In the genomic region with DNA sequence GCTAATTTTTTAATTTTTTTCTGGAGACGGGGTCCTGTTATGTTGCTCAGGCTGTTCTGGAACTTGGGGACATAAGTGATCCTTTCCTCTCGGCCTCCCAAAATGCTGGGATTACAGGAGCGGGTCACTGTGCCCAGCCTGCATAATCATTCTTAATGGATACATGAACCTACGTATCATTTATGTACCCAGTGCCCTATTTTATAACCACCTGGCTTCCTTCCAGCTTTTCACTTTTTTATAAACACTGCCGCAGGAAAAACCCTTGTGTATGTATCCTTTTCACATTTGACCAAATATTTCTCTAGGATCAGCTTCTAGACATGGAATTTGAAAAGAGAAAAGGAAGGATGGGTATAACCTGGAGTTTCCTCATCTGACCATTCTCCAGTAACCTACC, we compare ENCODE assay signal across 15 cellular contexts.
DNase-seq lines count a peak whose midpoint lies in the region; ATAC-seq and TF ChIP-seq lines count a peak whose summit lies in the region.
"Had no signal": no experiment of that assay in that cellular context is flagged by ENCODE, and none has a peak within 500 bp of the region (broad histone marks: within the 10 kb centered on the region; RNA-seq: fewer than 3 reads in every experiment).

No MANE protein-coding gene starts in this region.

- intact Hi-C loops in left colon (cut with DNase I, micrococcal nuclease) = no loop called here
- intact Hi-C loops in tibial artery (cut with DNase I; ENCODE audit: low total_unique reads) = no loop called here

- H3K4me3 ChIP-seq in BLaER1 treated with 17β-estradiol and CSF1 and Interleukin-3, amounts not matched to agents 10 nM and 100 nM = no peak overlapping the region
- no peak overlapping the region for H3K4me3 ChIP-seq in tibial artery
- H3K4me3 ChIP-seq: A549 had no signal

- H3K9me3 ChIP-seq in BLaER1 treated with 17β-estradiol and CSF1 and Interleukin-3, amounts not matched to agents 10 nM and 100 nM (replicated peaks in 1 of 11) = peaks cover 0 to 6% (median 0%) of the 10 kb centered on the region in 11 experiments; a peak in 1 of 22 replicates
- H3K9me3 ChIP-seq in tibial artery = no peaks in the 10 kb centered on the region
- H3K9me3 ChIP-seq: A549, BE2C had no signal

- peaks cover 9 to 23% (median 14%) of the 10 kb centered on the region in 10 experiments; a peak in 19 of 20 replicates for H3K4me1 ChIP-seq in BLaER1 treated with 17β-estradiol and CSF1 and Interleukin-3, amounts not matched to agents 10 nM and 100 nM
- no peaks in the 10 kb centered on the region for H3K4me1 ChIP-seq in tibial artery
- H3K4me1 ChIP-seq: A549, BE2C had no signal

- H3K9ac ChIP-seq in BLaER1 treated with 17β-estradiol and CSF1 and Interleukin-3, amounts not matched to agents 10 nM and 100 nM = no peak overlapping the region

- no peak overlapping the region for H3K27ac ChIP-seq in BLaER1 treated with 17β-estradiol and CSF1 and Interleukin-3, amounts not matched to agents 10 nM and 100 nM
- H3K27ac ChIP-seq in tibial artery = no peak overlapping the region
- H3K27ac ChIP-seq: A549 had no signal

- H3K4me2 ChIP-seq in BLaER1 treated with 17β-estradiol and CSF1 and Interleukin-3, amounts not matched to agents 10 nM and 100 nM = peak overlapping the region in 10 of 11 experiments; percentile 31 to 73 (median 54); a peak in 11 of 22 replicates
- H3K4me2 ChIP-seq: A549 had no signal

- no peaks in the 10 kb centered on the region for H4K20me1 ChIP-seq in BLaER1 treated with 17β-estradiol and CSF1 and Interleukin-3, amounts not matched to agents 10 nM and 100 nM

- no peaks in the 10 kb centered on the region for H3K36me3 ChIP-seq in BLaER1 treated with 17β-estradiol and CSF1 and Interleukin-3, amounts not matched to agents 10 nM and 100 nM
- no peaks in the 10 kb centered on the region for H3K36me3 ChIP-seq in tibial artery
- H3K36me3 ChIP-seq: BE2C had no signal

- ATAC-seq in left colon = peak; percentile 63
- ATAC-seq in HG02642 (IDR thresholded peaks at IDR 0.05; ENCODE audit: poor library complexity, unreplicated experiment) = no peak
- ATAC-seq: A549; CD8-positive, alpha-beta T cell had no signal

- no peaks in the 10 kb centered on the region for H3K27me3 ChIP-seq in BLaER1 treated with 17β-estradiol and CSF1 and Interleukin-3, amounts not matched to agents 10 nM and 100 nM
- no peaks in the 10 kb centered on the region for H3K27me3 ChIP-seq in tibial artery

- DNase-seq in NCI-H1105 (lab: John Stamatoyannopoulos, UW) = peak; percentile 32
- peak; percentile 29 for DNase-seq in NCI-H748 treated with DMSO at 0.1 percent for 48 hours (lab: John Stamatoyannopoulos, UW)
- no peak for DNase-seq in left colon
- no peak for DNase-seq in SIG-M5 treated with dmso at 0.1 percent for 504 hours (lab: John Stamatoyannopoulos, UW; ENCODE audit: unreplicated experiment)
- no peak for DNase-seq in tibial artery
- DNase-seq: BE2C; CD8-positive, alpha-beta T cell; COR-L47; DMS53; GF-D8; HCEC 1CT; HFFc6 had no signal

- TF ChIP-seq CTCF in tibial artery (IDR thresholded peaks at IDR 0.05) = no peak

Comparison
In these comparisons a context has a peak if more than half of its experiments do, and no peak if none do; other contexts are left out.
1. DNase-seq: peak in NCI-H1105 (single experiment) and NCI-H748 treated with DMSO at 0.1 percent for 48 hours (single experiment); none in left colon (0 of 2), SIG-M5 treated with dmso at 0.1 percent for 504 hours (single experiment) and tibial artery (0 of 2).